9 cellular contexts compared by ENCODE assay signal in the genomic region with DNA sequence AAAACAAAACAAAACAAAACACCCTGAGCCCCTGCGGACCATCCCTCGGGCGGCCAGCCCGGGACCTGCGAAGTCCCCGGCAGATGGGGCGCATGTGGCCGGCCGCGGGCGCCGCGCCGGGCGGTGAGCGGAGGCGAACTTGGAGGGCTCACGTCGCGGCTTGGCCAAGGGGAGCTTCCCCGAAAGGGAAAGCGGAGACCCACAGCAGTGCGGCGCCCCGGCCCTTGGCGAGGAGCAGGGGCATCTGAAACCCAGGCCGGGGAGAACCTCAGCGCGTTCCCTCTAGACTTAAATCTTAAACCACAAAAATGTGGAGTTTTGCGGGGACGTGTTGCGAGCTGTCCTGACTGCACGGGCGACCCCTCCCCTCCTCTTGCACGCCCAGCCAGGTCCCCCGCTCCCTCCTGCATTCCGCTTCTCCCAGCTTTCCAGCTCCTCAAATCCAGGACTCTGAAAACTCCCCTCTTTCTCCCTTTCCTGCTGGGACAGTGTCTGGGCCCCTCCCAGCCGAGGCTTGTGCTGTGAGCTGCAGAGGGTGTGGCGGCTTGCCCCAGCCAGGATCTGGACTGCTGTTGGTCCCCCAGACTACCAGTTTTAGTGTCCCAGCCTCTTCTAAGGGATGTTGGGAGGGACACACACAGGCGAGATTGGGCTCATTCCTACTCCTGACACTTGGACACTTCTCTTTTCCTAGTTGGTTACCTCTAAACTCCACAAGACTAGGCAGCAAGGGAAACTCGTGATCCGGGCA. TPM values are rescaled to one million over a fixed set of nuclear protein-coding genes. Genes with fewer than 3 reads are reported as not detected.
A peak's percentile ranks its signal among the peaks of the same experiment; 100 is the strongest.
DNase-seq lines count a peak whose midpoint lies in the region; ATAC-seq, FAIRE-seq and TF ChIP-seq lines count a peak whose summit lies in the region.
"Had no signal": no experiment of that assay in that cellular context is flagged by ENCODE, and none has a peak within 500 bp of the region (broad histone marks: within the 10 kb centered on the region; RNA-seq: fewer than 3 reads in every experiment).

No MANE protein-coding gene starts in this region.

- no peaks in the 10 kb centered on the region for H3K9me3 ChIP-seq in HAP-1
- H3K9me3 ChIP-seq in lower lobe of right lung: no peaks in the 10 kb centered on the region
- H3K9me3 ChIP-seq in subcutaneous abdominal adipose tissue (ENCODE audit: control insufficient read depth in 5 of 5, low read length in 5 of 5): no peaks in the 10 kb centered on the region

- no peaks in the 10 kb centered on the region for H3K27me3 ChIP-seq in HAP-1 (ENCODE audit: low read depth)
- H3K27me3 ChIP-seq in lower lobe of right lung (ENCODE audit: low read depth): no peaks in the 10 kb centered on the region
- H3K27me3 ChIP-seq in subcutaneous abdominal adipose tissue (ENCODE audit: control insufficient read depth in 5 of 5, insufficient read depth in 4 of 5, low read length in 5 of 5): no peaks in the 10 kb centered on the region

- H3K36me3 ChIP-seq in HAP-1 (replicated peaks) (no peaks in the 10 kb centered on the region), lower lobe of right lung (no peaks in the 10 kb centered on the region), subcutaneous abdominal adipose tissue (ENCODE audit: control insufficient read depth in 5 of 5, insufficient read depth in 5 of 5, low read length in 5 of 5) (no peaks in the 10 kb centered on the region)

- intact Hi-C loops in lower lobe of right lung (cut with DNase I): no loop called here

- peak overlapping the region; percentile 74 for H3K4me3 ChIP-seq in HAP-1
- peak overlapping the region; percentile 93 for H3K4me3 ChIP-seq in lower lobe of right lung
- H3K4me3 ChIP-seq in subcutaneous abdominal adipose tissue (ENCODE audit: low read depth in 1 of 5, low read length in 5 of 5): peak overlapping the region; percentile 82 to 96 (median 86)

- TF ChIP-seq CTCF in lower lobe of right lung (IDR thresholded peaks at IDR 0.05) (no peak), D721Med (IDR thresholded peaks at IDR 0.05; ENCODE audit: insufficient read depth, missing control alignments) (no peak)

- peak; percentile 70 to 73 for ATAC-seq in lower lobe of right lung

- peaks cover 29% of the 10 kb centered on the region for H3K4me1 ChIP-seq in HAP-1
- peaks cover 26% of the 10 kb centered on the region for H3K4me1 ChIP-seq in lower lobe of right lung
- H3K4me1 ChIP-seq in subcutaneous abdominal adipose tissue (ENCODE audit: control insufficient read depth in 5 of 5, insufficient read depth in 5 of 5, low read length in 5 of 5): peaks cover 0 to 38% (median 32%) of the 10 kb centered on the region in 5 donors

- DNase-seq in DMS79 treated with DMSO at 0.1 percent for 48 hours (lab: John Stamatoyannopoulos, UW) (peak; percentile 52), DMS79 (lab: John Stamatoyannopoulos, UW) (no peak), HAP-1 (ENCODE audit: low spot score in 2 of 2) (peak; percentile 37 to 72), RPMI7951 (ENCODE audit: low read depth) (peak; percentile 75), ecto neural progenitor cell (ENCODE audit: low spot score) (peak; percentile 71), lower lobe of right lung (peak; percentile 72), D721Med (ENCODE audit: insufficient read length, low spot score) (no peak)

- peak overlapping the region; percentile 81 to 92 (median 85) for H3K9ac ChIP-seq in subcutaneous abdominal adipose tissue (ENCODE audit: low read length in 5 of 5)

- peak overlapping the region; percentile 81 for H3K27ac ChIP-seq in lower lobe of right lung
- H3K27ac ChIP-seq in subcutaneous abdominal adipose tissue (ENCODE audit: low read depth, low read length): peak overlapping the region; percentile 93

- FAIRE-seq in D721Med (lab: Jason Lieb, UNC): no peak
- FAIRE-seq: A204.1 had no signal

- in situ Hi-C loops in HAP-1 (cut with MboI; ENCODE audit: low sequenced_read_pairs): no loop called here

RNA-seq across cellular contexts. Expression of a gene that starts 1.3 kb away (rescaled TPM):
- total RNA-seq in RPMI7951 (2014; rRNA removed; shearing (Covaris generic)): 41.3 and 51.7 TPM in 2 replicates
- total RNA-seq in lower lobe of right lung: 77.9 TPM

Comparison
In these comparisons a context has a peak if more than half of its experiments do, and no peak if none do; other contexts are left out.
1. DNase-seq: peak in DMS79 treated with DMSO at 0.1 percent for 48 hours (single experiment), HAP-1 (2 of 2), RPMI7951 (single experiment), ecto neural progenitor cell (single experiment) and lower lobe of right lung (single experiment); none in DMS79 (single experiment) and D721Med (single experiment).
2. Peak in every context shown above with its lines, with median percentiles within 50 percentile points of each other: H3K4me3 ChIP-seq.